Comparison of ENCODE assay signal across 8 cellular contexts in genomic region chr3:17742092-17742836, GRCh38. TPM values are rescaled to one million over a fixed set of nuclear protein-coding genes. Genes with fewer than 3 reads are reported as not detected.
DNase-seq lines count a peak whose midpoint lies in the region; ATAC-seq and TF ChIP-seq lines count a peak whose summit lies in the region.

Gene TBC1D5 (minus strand): TSS chr3:17742631. CDS start chr3:17508570, 234,061 bp downstream.

- peaks cover 2 to 17% of the 10 kb centered on the region in 2 donors for H3K4me1 ChIP-seq in ascending aorta

- TF ChIP-seq CTCF in ascending aorta (IDR thresholded peaks at IDR 0.05): peak in 1 of 3 experiments; percentile 11

- intact Hi-C loops in T-helper 2 cell treated with Interferon-gamma antibody and Interleukin-4, amounts not matched to agents 100 ng/mL and 5 ng/mL, for 36 hours (cut with micrococcal nuclease): loop anchor here (1.0 to 10.0 kb wide), 7 partner anchors 32 to 1477 kb away; partner anchors contain the start of genes OXNAD1 and PLCL2
- intact Hi-C loops in ascending aorta (cut with DNase I): loop anchor here (2.0 to 10.0 kb wide), 4 partner anchors 103 to 683 kb away; partner anchors contain the start of gene SATB1

- no peaks in the 10 kb centered on the region for H3K36me3 ChIP-seq in ascending aorta

- H3K9me3 ChIP-seq in ascending aorta: no peaks in the 10 kb centered on the region

- TF ChIP-seq POLR2A in GM15510 (IDR thresholded peaks at IDR 0.05; ENCODE audit: borderline replicate concordance, extremely low read depth, insufficient read length): peak; percentile 74

- H3K27ac ChIP-seq in ascending aorta: peak within 1 kb of the TSS; percentile 93 to 98

- H3K27me3 ChIP-seq in ascending aorta: no peaks in the 10 kb centered on the region

- peak; percentile 96 for DNase-seq in NCI-H146 (lab: John Stamatoyannopoulos, UW)
- peak; percentile 87 to 98 for DNase-seq in ascending aorta (ENCODE audit: low spot score in 2 of 2)
- peak; percentile 96 for DNase-seq in hepatic stellate cell (ENCODE audit: low spot score)
- DNase-seq in retina: peak; percentile 99
- DNase-seq in cerebellar cortex (ENCODE audit: low spot score): no peak

- peak; percentile 69 for ATAC-seq in HG02852 (IDR thresholded peaks at IDR 0.05; ENCODE audit: unreplicated experiment)

- peak within 1 kb of the TSS; percentile 68 to 96 for H3K4me3 ChIP-seq in ascending aorta

RNA-seq across cellular contexts. Expression of gene TBC1D5, which starts in this region (rescaled TPM):
- total RNA-seq in T-helper 2 cell treated with Interferon-gamma antibody and Interleukin-4, amounts not matched to agents 100 ng/mL and 5 ng/mL, for 36 hours: 51.6 and 55.3 TPM in 2 replicates
- 43.3 TPM for total RNA-seq in ascending aorta
